Comparison of ENCODE assay signal across 16 cellular contexts in the genomic region with DNA sequence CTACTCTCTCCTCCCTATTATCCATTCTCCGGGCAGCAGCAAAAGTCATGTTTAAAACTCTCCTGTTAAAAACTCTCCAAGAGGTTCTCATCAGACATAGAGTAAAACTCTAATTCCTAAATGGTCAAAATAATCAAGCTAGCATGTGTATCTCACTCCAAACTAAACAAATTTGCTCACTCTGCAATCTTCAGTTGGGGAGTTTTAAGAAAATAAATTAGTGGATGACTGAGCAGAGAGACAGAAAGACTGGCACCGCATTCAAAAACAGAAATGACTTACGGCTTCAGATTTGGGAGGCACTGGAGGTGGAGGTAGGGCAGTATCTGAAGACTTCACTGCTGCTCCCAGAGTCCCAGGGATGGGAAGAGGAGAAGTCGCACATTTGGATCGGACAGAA.
DNase-seq lines count a peak whose midpoint lies in the region; ATAC-seq and TF ChIP-seq lines count a peak whose summit lies in the region.
"Had no signal": no experiment of that assay in that cellular context is flagged by ENCODE, and none has a peak within 500 bp of the region (broad histone marks: within the 10 kb centered on the region; RNA-seq: fewer than 3 reads in every experiment).

No MANE protein-coding gene starts in this region.

- H3K9me3 Mint-ChIP-seq in H9 (no peaks in the 10 kb centered on the region; a peak in 1 of 5 replicates), nephron (no peaks in the 10 kb centered on the region), CD14-positive monocyte (peaks cover 0 to 2% (median 0%) of the 10 kb centered on the region in 7 donors), MCF 10A (ENCODE audit: unreplicated experiment) (no peaks in the 10 kb centered on the region)
- H3K9me3 Mint-ChIP-seq: CD4-positive, alpha-beta T cell; GM23338; HFFc6 had no signal

- H2BK20ac ChIP-seq in H9 (ENCODE audit: low read depth, low read length, poor library complexity, severe bottlenecking), result peak overlapping the region; percentile 93

- H3K27ac ChIP-seq in H9 (ENCODE audit: insufficient read length, low read depth, low read length) (no peak overlapping the region), ascending aorta (peak overlapping the region; percentile 91), tibial artery (peak overlapping the region; percentile 88 to 89)

- CTCF ChIA-PET in MCF 10A (lab: Yijun Ruan, JAX), result interaction anchor here (0.8 to 12.3 kb wide), 4 partner anchors 15 to 185 kb away, joined by 4 to 100 read pairs (median 46); partner anchors contain the start of gene GAREM1

- H4K20me1 ChIP-seq in H9 (ENCODE audit: control insufficient read depth, insufficient read depth, insufficient read length), result no peaks in the 10 kb centered on the region

- no peak for ATAC-seq in GM21786 (IDR thresholded peaks at IDR 0.05; ENCODE audit: unreplicated experiment)
- ATAC-seq: GM23338, HCT116 had no signal

- no peaks in the 10 kb centered on the region for H3K9me3 ChIP-seq in H9 (ENCODE audit: control insufficient read depth, low read depth, low read length)
- no peaks in the 10 kb centered on the region for H3K9me3 ChIP-seq in ascending aorta
- no peaks in the 10 kb centered on the region for H3K9me3 ChIP-seq in tibial artery
- H3K9me3 ChIP-seq: BE2C, Caco-2 had no signal

- H3K36me3 Mint-ChIP-seq in H9 (ENCODE audit: insufficient read depth in 1 of 3, low read depth in 3 of 3), result peaks cover 0 to 4% (median 2%) of the 10 kb centered on the region in 3 experiments; a peak in 3 of 7 replicates
- H3K36me3 Mint-ChIP-seq in nephron (ENCODE audit: low read depth), result peaks cover 19% of the 10 kb centered on the region
- H3K36me3 Mint-ChIP-seq in CD14-positive monocyte, result no peaks in the 10 kb centered on the region
- H3K36me3 Mint-ChIP-seq in MCF 10A (ENCODE audit: insufficient read depth, unreplicated experiment), result peaks cover 49% of the 10 kb centered on the region

- H3K4me3 Mint-ChIP-seq in H9, result no peak overlapping the region
- peak overlapping the region in 1 of 3 experiments; percentile 6 for H3K4me3 Mint-ChIP-seq in nephron
- no peak overlapping the region for H3K4me3 Mint-ChIP-seq in CD14-positive monocyte
- H3K4me3 Mint-ChIP-seq in MCF 10A (ENCODE audit: unreplicated experiment), result no peak overlapping the region
- H3K4me3 Mint-ChIP-seq: CD4-positive, alpha-beta T cell; GM23338; HFFc6 had no signal

- no peaks in the 10 kb centered on the region for H3K79me1 ChIP-seq in H9 (ENCODE audit: insufficient read depth, low read depth, low read length, poor library complexity, severe bottlenecking)

- no peak overlapping the region for H4K8ac ChIP-seq in H9 (replicated peaks; ENCODE audit: insufficient read length, low read depth, low read length)

- intact Hi-C loops in ascending aorta (cut with DNase I) (loop anchor here (1.0 to 2.0 kb wide), 2 partner anchors 15 to 64 kb away; no protein-coding TSS in a partner anchor), tibial artery (cut with DNase I; ENCODE audit: low total_unique reads) (no loop called here), CD14-positive monocyte (cut with micrococcal nuclease) (no loop called here), MCF 10A (cut with micrococcal nuclease) (no loop called here)

- H3T11ph ChIP-seq in H9 (ENCODE audit: low read length), result no peak overlapping the region

- H3K23ac ChIP-seq in H9 (ENCODE audit: insufficient read length, low read depth, low read length), result no peak overlapping the region

- H2BK12ac ChIP-seq in H9 (ENCODE audit: insufficient read length, low read depth, low read length), result no peak overlapping the region

- H3K27me3 ChIP-seq in H9 (ENCODE audit: insufficient read depth, low read length) (no peaks in the 10 kb centered on the region), ascending aorta (no peaks in the 10 kb centered on the region), tibial artery (no peaks in the 10 kb centered on the region)
- H3K27me3 ChIP-seq: BE2C had no signal

- no peak overlapping the region for H2BK15ac ChIP-seq in H9 (ENCODE audit: low read depth, low read length)

- no peak overlapping the region for H4K91ac ChIP-seq in H9 (ENCODE audit: insufficient read length, low read depth, low read length)

- H3K4ac ChIP-seq in H9 (ENCODE audit: low read depth, low read length), result no peak overlapping the region

- H3K4me1 ChIP-seq in H9 (ENCODE audit: insufficient read depth, low read length) (no peaks in the 10 kb centered on the region), ascending aorta (peaks cover 4 to 42% of the 10 kb centered on the region in 2 donors), tibial artery (peaks cover 0 to 62% (median 36%) of the 10 kb centered on the region in 4 donors)
- H3K4me1 ChIP-seq: BE2C, Caco-2 had no signal

- DNase-seq in H9 (no peak), ascending aorta (ENCODE audit: low spot score in 2 of 2) (no peak), tibial artery (no peak), CD14-positive monocyte (ENCODE audit: low spot score) (no peak), MCF 10A (ENCODE audit: unreplicated experiment) (no peak)
- DNase-seq: ACHN; BE2C; C1 segment of cervical spinal cord; Caco-2; CD4-positive, alpha-beta T cell; HFFc6; IMR-90 had no signal

- no peak overlapping the region for H4K5ac ChIP-seq in H9 (ENCODE audit: insufficient read length, low read depth, low read length)

- H2BK5ac ChIP-seq in H9 (ENCODE audit: insufficient read length, low read length), result no peak overlapping the region

- H3K4me1 Mint-ChIP-seq in H9 (peaks cover 3 to 16% of the 10 kb centered on the region in 2 experiments; a peak in 2 of 4 replicates), nephron (peaks cover 8% of the 10 kb centered on the region), CD14-positive monocyte (no peaks in the 10 kb centered on the region), MCF 10A (ENCODE audit: insufficient read depth, unreplicated experiment) (peaks cover 8% of the 10 kb centered on the region)

- H3K14ac ChIP-seq in H9 (ENCODE audit: insufficient read depth, low read length), result no peak overlapping the region

- no peak overlapping the region for H3K56ac ChIP-seq in H9 (ENCODE audit: insufficient read length, low read depth, low read length)

- TF ChIP-seq CTCF in H9 (conservative IDR thresholded peaks at IDR 0.05), result no peak
- no peak for TF ChIP-seq CTCF in ascending aorta (IDR thresholded peaks at IDR 0.05)
- TF ChIP-seq CTCF in nephron (IDR thresholded peaks at IDR 0.05; ENCODE audit: unreplicated experiment in 3 of 3), result no peak
- TF ChIP-seq CTCF in tibial artery (IDR thresholded peaks at IDR 0.05), result no peak
- TF ChIP-seq CTCF in CD14-positive monocyte (IDR thresholded peaks at IDR 0.05), result no peak
- no peak for TF ChIP-seq CTCF in MCF 10A (IDR thresholded peaks at IDR 0.05; ENCODE audit: unreplicated experiment)

- H3K9ac ChIP-seq in H9 (ENCODE audit: extremely low read depth, insufficient read length, low read length), result no peak overlapping the region

- no CpG with 5 or more reads among the region's 5 CpGs for WGBS in H9 (ENCODE audit: extremely low coverage, insufficient read length, low lambda C conversion rate)

- no peaks in the 10 kb centered on the region for H3K79me2 ChIP-seq in H9 (ENCODE audit: insufficient read depth, low read length)

- no peak overlapping the region for H2AK5ac ChIP-seq in H9 (ENCODE audit: insufficient read length, low read length)

- H3K4me2 ChIP-seq in H9 (ENCODE audit: insufficient read depth, insufficient read length, low read length), result no peak overlapping the region
- H3K4me2 ChIP-seq: GM23338 had no signal

- H3K4me3 ChIP-seq in ascending aorta, result peak overlapping the region; percentile 41 to 54
- H3K4me3 ChIP-seq in tibial artery, result peak overlapping the region; percentile 43 to 45
- H3K4me3 ChIP-seq: GM23338 had no signal

- POLR2A ChIA-PET in MCF 10A (lab: Yijun Ruan, JAX), result interaction anchor here (0.8 to 0.9 kb wide), 2 partner anchors 129 to 184 kb away, joined by 4 to 5 read pairs; partner anchors contain the start of gene GAREM1

- no peak overlapping the region for H2BK120ac ChIP-seq in H9 (ENCODE audit: low read depth, low read length, poor library complexity, severe bottlenecking)

- H3K23me2 ChIP-seq in H9 (ENCODE audit: insufficient read length, low read depth, low read length, poor library complexity, severe bottlenecking), result no peaks in the 10 kb centered on the region

- H3K36me3 ChIP-seq in ascending aorta (no peaks in the 10 kb centered on the region), tibial artery (peaks cover 0 to 10% (median 0%) of the 10 kb centered on the region in 3 donors)
- H3K36me3 ChIP-seq: BE2C had no signal

- H3K27me3 Mint-ChIP-seq in H9 (ENCODE audit: low read depth), result no peaks in the 10 kb centered on the region
- no peaks in the 10 kb centered on the region for H3K27me3 Mint-ChIP-seq in nephron (ENCODE audit: low read depth)
- peaks cover 2 to 15% (median 5%) of the 10 kb centered on the region in 3 donors for H3K27me3 Mint-ChIP-seq in CD14-positive monocyte (ENCODE audit: low read depth in 3 of 3)
- no peaks in the 10 kb centered on the region for H3K27me3 Mint-ChIP-seq in MCF 10A (ENCODE audit: insufficient read depth, unreplicated experiment)

- no peak overlapping the region for H2AFZ ChIP-seq in H9 (ENCODE audit: low read length)
- H2AFZ ChIP-seq: GM23338 had no signal

- H3K18ac ChIP-seq in H9 (ENCODE audit: insufficient read length, low read depth, low read length), result peak overlapping the region; percentile 70

- BruUV-seq in MCF 10A (replicated peaks; lab: Mats Ljungman, UMichigan), result no TSS peak

- peak overlapping the region in 1 of 3 experiments; percentile 18; a peak in 2 of 7 replicates for H3K27ac Mint-ChIP-seq in H9
- H3K27ac Mint-ChIP-seq in nephron, result peak overlapping the region; percentile 67 to 75 (median 71)
- no peak overlapping the region for H3K27ac Mint-ChIP-seq in CD14-positive monocyte
- no peak overlapping the region for H3K27ac Mint-ChIP-seq in MCF 10A (ENCODE audit: low read depth, unreplicated experiment)
- H3K27ac Mint-ChIP-seq: CD4-positive, alpha-beta T cell; GM23338; HFFc6 had no signal

Comparison
In these comparisons a context has a peak if more than half of its experiments do, and no peak if none do; other contexts are left out.
1. H3K27ac Mint-ChIP-seq: peak in nephron (3 of 3); none in CD14-positive monocyte (0 of 7) and MCF 10A (single experiment).